ENCODE assay signal across 20 cellular contexts in the genomic region with DNA sequence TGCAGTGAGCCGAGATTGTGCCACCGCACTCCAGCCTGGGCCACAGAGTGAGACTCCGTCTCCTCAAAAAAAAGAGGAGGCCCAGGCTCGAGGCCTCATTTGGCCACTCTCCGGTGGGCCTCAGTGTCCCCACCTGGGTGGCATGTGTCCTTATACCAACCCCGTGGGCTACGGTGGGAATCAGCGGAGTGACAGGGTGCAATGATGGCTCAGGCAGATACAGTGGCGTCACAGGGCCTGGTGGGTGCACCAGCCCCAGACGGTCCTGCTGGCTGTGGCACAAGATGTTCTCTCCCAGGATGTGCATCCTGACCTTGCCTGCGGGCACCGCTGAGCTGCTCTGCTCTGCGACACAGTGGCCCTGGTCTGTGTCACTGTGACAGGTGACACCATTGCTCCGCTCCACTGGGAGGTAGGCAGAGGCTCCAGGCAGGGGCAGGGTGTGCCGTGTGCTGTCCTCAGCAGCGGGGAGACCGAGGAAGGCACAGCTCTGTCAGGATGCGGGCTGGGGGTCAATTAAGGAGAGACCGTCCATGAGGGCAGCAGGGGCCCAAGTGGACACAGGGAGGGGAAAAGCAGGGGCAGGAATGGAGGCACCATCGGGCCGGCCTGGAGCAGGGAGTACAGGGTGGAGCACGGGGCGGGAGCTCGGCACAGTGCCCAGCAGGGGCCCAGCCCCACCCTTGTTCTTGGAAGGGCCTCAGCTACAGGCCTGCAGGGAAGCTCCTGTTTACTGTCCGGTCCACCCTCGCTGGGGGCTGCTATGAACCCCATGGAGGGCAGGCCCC. TPM values are rescaled to one million over a fixed set of nuclear protein-coding genes. Genes with fewer than 3 reads are reported as not detected.
"Had no signal": no experiment of that assay in that cellular context is flagged by ENCODE, and none has a peak within 500 bp of the region (broad histone marks: within the 10 kb centered on the region; RNA-seq: fewer than 3 reads in every experiment).

No MANE protein-coding gene starts in this region.

- H3K4me3 ChIP-seq: dorsolateral prefrontal cortex, esophagus muscularis mucosa, psoas muscle, tibial artery, vagina had no signal

- H3K27ac Mint-ChIP-seq: activated CD8-positive, alpha-beta memory T cell treated with anti-CD3 and anti-CD28 coated beads, Interleukin-2, amount 10 ng/mL, durations not matched to agents 7 days and 5 days; activated naive CD4-positive, alpha-beta T cell treated with anti-CD3 and anti-CD28 coated beads, Interleukin-2, amount 50 U/mL, for 72 hours; immature natural killer cell; natural killer cell had no signal

- H3K4me1 ChIP-seq: psoas muscle, tibial artery, vagina had no signal

- H3K27me3 ChIP-seq: vagina had no signal

- H3K4me3 Mint-ChIP-seq: activated CD8-positive, alpha-beta memory T cell treated with anti-CD3 and anti-CD28 coated beads, Interleukin-2, amount 10 ng/mL, durations not matched to agents 7 days and 5 days; activated T-cell treated with anti-CD3 and anti-CD28 coated beads, Interleukin-2, amount 50 U/mL, for 4 hours; immature natural killer cell; natural killer cell had no signal

- H3K9me3 Mint-ChIP-seq: activated naive CD4-positive, alpha-beta T cell treated with anti-CD3 and anti-CD28 coated beads, Interleukin-2, amount 50 U/mL, for 72 hours; activated T-cell treated with anti-CD3 and anti-CD28 coated beads, Interleukin-2, amount 50 U/mL, for 4 hours; immature natural killer cell; natural killer cell had no signal

- H3K27ac ChIP-seq: brain microvascular endothelial cell, dorsolateral prefrontal cortex, esophagus muscularis mucosa, psoas muscle, tibial artery, vagina had no signal

- ATAC-seq: activated CD8-positive, alpha-beta memory T cell treated with anti-CD3 and anti-CD28 coated beads, Interleukin-2, amount 10 ng/mL, durations not matched to agents 7 days and 5 days; activated naive CD4-positive, alpha-beta T cell treated with anti-CD3 and anti-CD28 coated beads, Interleukin-2, amount 50 U/mL, for 72 hours; activated T-cell treated with anti-CD3 and anti-CD28 coated beads, Interleukin-2, amount 50 U/mL, for 4 hours; natural killer cell; psoas muscle had no signal

- DNase-seq: activated CD4-positive, alpha-beta T cell treated with anti-CD3 and anti-CD28 coated beads, Interleukin-2, amount 50 U/mL, for 48 hours; activated CD4-positive, CD25-positive, alpha-beta regulatory T cell treated with anti-CD3 and anti-CD28 coated beads, Interleukin-2, amount 50 U/mL, for 72 hours; activated CD8-positive, alpha-beta memory T cell treated with anti-CD3 and anti-CD28 coated beads, Interleukin-2, amount 10 ng/mL, durations not matched to agents 7 days and 5 days; activated effector memory CD4-positive, alpha-beta T cell treated with anti-CD3 and anti-CD28 coated beads, Interleukin-2, amount 50 U/mL, for 16 hours; activated T-cell treated with anti-CD3 and anti-CD28 coated beads, Interleukin-2, amount 50 U/mL, for 4 hours; amygdala; brain microvascular endothelial cell; dorsolateral prefrontal cortex; immature natural killer cell; natural killer cell; nucleus accumbens; psoas muscle; stimulated activated CD4-positive, alpha-beta T cell treated with anti-CD3 and anti-CD28 coated beads, Interleukin-15, amount 100 ng/mL, for 24 hours; stimulated activated CD4-positive, alpha-beta T cell treated with anti-CD3 and anti-CD28 coated beads, Interleukin-4, amount 100 ng/mL, for 24 hours; tibial artery had no signal

- H3K36me3 Mint-ChIP-seq: activated CD8-positive, alpha-beta memory T cell treated with anti-CD3 and anti-CD28 coated beads, Interleukin-2, amount 10 ng/mL, durations not matched to agents 7 days and 5 days; activated naive CD4-positive, alpha-beta T cell treated with anti-CD3 and anti-CD28 coated beads, Interleukin-2, amount 50 U/mL, for 72 hours; immature natural killer cell; natural killer cell had no signal

- H3K9me3 ChIP-seq: esophagus muscularis mucosa, psoas muscle, tibial artery, vagina had no signal

- H3K36me3 ChIP-seq: brain microvascular endothelial cell, esophagus muscularis mucosa, tibial artery, vagina had no signal

RNA-seq across cellular contexts. Expression of a gene that starts 21.7 kb away (rescaled TPM):
- total RNA-seq: activated CD8-positive, alpha-beta memory T cell treated with anti-CD3 and anti-CD28 coated beads, Interleukin-2, amount 10 ng/mL, durations not matched to agents 7 days and 5 days; activated naive CD4-positive, alpha-beta T cell treated with anti-CD3 and anti-CD28 coated beads, Interleukin-2, amount 50 U/mL, for 72 hours; activated T-cell treated with anti-CD3 and anti-CD28 coated beads, Interleukin-2, amount 50 U/mL, for 4 hours; chondrocyte; fibroblast of villous mesenchyme; natural killer cell had no signal
- polyA plus RNA-seq: immature natural killer cell had no signal

RNA-seq across cellular contexts. Expression of a gene that starts 32.3 kb away (rescaled TPM):
- total RNA-seq: activated CD8-positive, alpha-beta memory T cell treated with anti-CD3 and anti-CD28 coated beads, Interleukin-2, amount 10 ng/mL, durations not matched to agents 7 days and 5 days; activated naive CD4-positive, alpha-beta T cell treated with anti-CD3 and anti-CD28 coated beads, Interleukin-2, amount 50 U/mL, for 72 hours; activated T-cell treated with anti-CD3 and anti-CD28 coated beads, Interleukin-2, amount 50 U/mL, for 4 hours; chondrocyte; dorsolateral prefrontal cortex; esophagus muscularis mucosa; fibroblast of villous mesenchyme; natural killer cell; psoas muscle; vagina had no signal
- polyA plus RNA-seq: immature natural killer cell had no signal

RNA-seq across cellular contexts. Expression of a gene that starts 54.1 kb away (rescaled TPM):
- total RNA-seq: natural killer cell had no signal
- polyA plus RNA-seq: immature natural killer cell had no signal
